Comparison of ENCODE assay signal across 11 cellular contexts in the genomic region with DNA sequence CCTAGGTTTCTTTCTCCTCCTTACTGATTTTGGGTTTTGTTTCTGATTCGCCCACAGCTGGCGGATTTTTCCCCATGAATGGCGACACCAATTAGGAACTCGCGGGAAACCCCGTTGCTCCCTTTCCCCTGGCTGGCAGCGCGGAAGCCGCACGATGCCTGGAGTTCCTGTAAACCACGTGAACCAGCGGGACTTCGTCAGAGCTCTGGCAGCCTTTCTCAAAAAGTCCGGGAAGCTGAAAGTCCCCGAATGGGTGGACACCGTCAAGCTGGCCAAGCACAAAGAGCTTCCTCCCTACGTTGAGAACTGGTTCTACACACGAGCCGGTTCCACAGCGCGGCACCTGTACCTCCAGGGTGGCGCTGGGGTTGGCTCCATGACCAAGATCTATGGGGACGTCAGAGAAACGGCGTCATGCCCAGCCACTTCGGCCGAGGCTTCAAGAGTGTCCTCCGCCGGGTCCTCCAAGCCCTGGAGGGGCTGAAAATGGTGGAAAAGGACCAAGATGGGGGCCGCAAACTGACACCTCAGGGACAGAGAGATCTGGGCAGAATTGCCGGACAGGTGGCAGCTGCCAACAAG. TPM values are rescaled to one million over a fixed set of nuclear protein-coding genes. Genes with fewer than 3 reads are reported as not detected.
DNase-seq lines count a peak whose midpoint lies in the region; ATAC-seq, FAIRE-seq and TF ChIP-seq lines count a peak whose summit lies in the region.
"Had no signal": no experiment of that assay in that cellular context is flagged by ENCODE, and none has a peak within 500 bp of the region (broad histone marks: within the 10 kb centered on the region; RNA-seq: fewer than 3 reads in every experiment).

No MANE protein-coding gene starts in this region.

- FAIRE-seq in HepG2 (lab: Jason Lieb, UNC) = no peak

- TF ChIP-seq EP300 in HepG2 (IDR thresholded peaks at IDR 0.05; ENCODE audit: low read depth in 2 of 2, low read length in 2 of 2) = no peak
- no peak for TF ChIP-seq EP300 in HepG2 (CRISPR knock-in tag; IDR thresholded peaks at IDR 0.05; ENCODE audit: borderline replicate concordance)

- H3K9me3 ChIP-seq in fibroblast of lung (ENCODE audit: control insufficient read depth, insufficient read depth, low read depth, low read length) = no peaks in the 10 kb centered on the region
- no peaks in the 10 kb centered on the region for H3K9me3 ChIP-seq in HepG2 (ENCODE audit: low read length)
- no peaks in the 10 kb centered on the region for H3K9me3 ChIP-seq in subcutaneous abdominal adipose tissue (ENCODE audit: control insufficient read depth in 5 of 5, low read length in 5 of 5)
- H3K9me3 ChIP-seq in MM.1S (replicated peaks; ENCODE audit: insufficient read depth, low read length) = no peaks in the 10 kb centered on the region

- H3K4me2 ChIP-seq in fibroblast of lung (ENCODE audit: extremely low read depth, insufficient read depth, low read length) = peak overlapping the region; percentile 46
- H3K4me2 ChIP-seq in HepG2 (ENCODE audit: low read depth, low read length) = no peak overlapping the region
- H3K4me2 ChIP-seq in mesendoderm (ENCODE audit: low read length) = no peak overlapping the region
- H3K4me2 ChIP-seq in MM.1S (ENCODE audit: low read depth, low read length) = no peak overlapping the region

- DNase-seq in NCI-H69 (lab: John Stamatoyannopoulos, UW) (peak; percentile 82), fibroblast of lung (ENCODE audit: low read depth in 2 of 2) (peak; percentile 13 to 27), HepG2 (ENCODE audit: low spot score) (no peak), mesendoderm (no peak), MM.1S (no peak), SW 1271 (lab: John Stamatoyannopoulos, UW) (no peak)
- no peak for DNase-seq in stimulated activated CD4-positive, alpha-beta T cell treated with anti-CD3 and anti-CD28 coated beads, Interleukin-15, amount 100 ng/mL, for 24 hours
- DNase-seq: activated T-cell treated with anti-CD3 and anti-CD28 coated beads, Interleukin-2, amount 50 U/mL, for 1 hour; HCEC 1CT; retina had no signal

- H3K27me3 ChIP-seq in fibroblast of lung (ENCODE audit: control insufficient read depth, insufficient read depth, low read length) (no peaks in the 10 kb centered on the region), HepG2 (ENCODE audit: control insufficient read depth in 1 of 2, insufficient read depth in 2 of 2, low read length in 2 of 2) (no peaks in the 10 kb centered on the region; a peak in 1 of 5 replicates), subcutaneous abdominal adipose tissue (ENCODE audit: control insufficient read depth in 5 of 5, insufficient read depth in 4 of 5, low read length in 5 of 5) (no peaks in the 10 kb centered on the region), mesendoderm (ENCODE audit: insufficient read depth, low read length, poor library complexity) (no peaks in the 10 kb centered on the region), MM.1S (replicated peaks; ENCODE audit: insufficient read depth, low read length) (no peaks in the 10 kb centered on the region)

- H3K23ac ChIP-seq in mesendoderm (ENCODE audit: low read length) = no peak overlapping the region

- peaks cover 6% of the 10 kb centered on the region for H3F3A ChIP-seq in MM.1S (ENCODE audit: insufficient read depth, low read length)

- peaks cover 10% of the 10 kb centered on the region for H3K79me2 ChIP-seq in fibroblast of lung (ENCODE audit: control insufficient read depth, insufficient read depth, low read length)
- peaks cover 15% of the 10 kb centered on the region for H3K79me2 ChIP-seq in HepG2 (ENCODE audit: insufficient read depth, low read length)
- H3K79me2 ChIP-seq in mesendoderm (ENCODE audit: control insufficient read depth, insufficient read depth, low read length) = peaks cover 9% of the 10 kb centered on the region
- H3K79me2 ChIP-seq in MM.1S (ENCODE audit: low read length) = peaks cover 18% of the 10 kb centered on the region

- no peaks in the 10 kb centered on the region for H3K36me3 ChIP-seq in fibroblast of lung (ENCODE audit: control insufficient read depth, insufficient read depth, low read length)
- no peaks in the 10 kb centered on the region for H3K36me3 ChIP-seq in HepG2 (replicated peaks in 1 of 2; ENCODE audit: control insufficient read depth in 1 of 2, insufficient read depth in 2 of 2, low read length in 2 of 2)
- peaks cover 0 to under 1% (median 0%) of the 10 kb centered on the region in 5 donors for H3K36me3 ChIP-seq in subcutaneous abdominal adipose tissue (ENCODE audit: control insufficient read depth in 5 of 5, insufficient read depth in 5 of 5, low read length in 5 of 5)
- H3K36me3 ChIP-seq in mesendoderm (ENCODE audit: control insufficient read depth, insufficient read depth, low read length) = no peaks in the 10 kb centered on the region
- H3K36me3 ChIP-seq in MM.1S (replicated peaks; ENCODE audit: insufficient read depth, low read length) = no peaks in the 10 kb centered on the region

- H2AFZ ChIP-seq in fibroblast of lung (ENCODE audit: low read length) = peak overlapping the region; percentile 49
- H2AFZ ChIP-seq in HepG2 (ENCODE audit: low read length) = no peak overlapping the region
- H2AFZ ChIP-seq in MM.1S (ENCODE audit: low read length) = no peak overlapping the region

- H2BK5ac ChIP-seq in mesendoderm (ENCODE audit: low read length) = no peak overlapping the region

- intact Hi-C loops in HepG2 (cut with micrococcal nuclease; ENCODE audit: unreplicated experiment) = loop anchor here (5.0 kb wide), 1 partner anchor 63 kb away; the partner anchor contains the start of gene SMIM26

- H2BK15ac ChIP-seq in mesendoderm (replicated peaks; ENCODE audit: low read depth) = no peak overlapping the region

- no peak for TF ChIP-seq RAD21 in HepG2 (CRISPR knock-in tag; IDR thresholded peaks at IDR 0.05)

- H3K27ac ChIP-seq in fibroblast of lung (ENCODE audit: insufficient read depth, low read length) (no peak overlapping the region), HepG2 (ENCODE audit: extremely low read length, insufficient read depth, low read length) (no peak overlapping the region), subcutaneous abdominal adipose tissue (ENCODE audit: low read depth, low read length) (no peak overlapping the region), mesendoderm (ENCODE audit: low read depth, low read length) (no peak overlapping the region), MM.1S (ENCODE audit: low read length) (no peak overlapping the region)

- H4K20me1 ChIP-seq in fibroblast of lung (ENCODE audit: control insufficient read depth, extremely low read depth, insufficient read depth, low read length) (no peaks in the 10 kb centered on the region), HepG2 (ENCODE audit: insufficient read depth, low read length) (no peaks in the 10 kb centered on the region), MM.1S (ENCODE audit: insufficient read depth, low read length) (no peaks in the 10 kb centered on the region)

- H3K4me1 ChIP-seq in fibroblast of lung (ENCODE audit: control insufficient read depth, extremely low read depth, insufficient read depth, low read length) = no peaks in the 10 kb centered on the region
- H3K4me1 ChIP-seq in HepG2 (ENCODE audit: insufficient read depth, low read length) = peaks cover 43% of the 10 kb centered on the region
- peaks cover 3 to 24% (median 18%) of the 10 kb centered on the region in 5 donors for H3K4me1 ChIP-seq in subcutaneous abdominal adipose tissue (ENCODE audit: control insufficient read depth in 5 of 5, insufficient read depth in 5 of 5, low read length in 5 of 5)
- peaks cover 3% of the 10 kb centered on the region for H3K4me1 ChIP-seq in mesendoderm (ENCODE audit: control insufficient read depth, low read depth, low read length)
- H3K4me1 ChIP-seq in MM.1S (ENCODE audit: low read length) = peaks cover 11% of the 10 kb centered on the region; the same call in 1 of the 2 replicates

- in situ Hi-C loops in HepG2 (cut with HindIII; ENCODE audit: extremely low pct_ligation_motif_present, low pct_unique_long_range_greater_than_20kb) = no loop called here

- H3K56ac ChIP-seq in mesendoderm (ENCODE audit: low read length) = no peak overlapping the region

- CTCF ChIA-PET in HepG2 (lab: Yijun Ruan, JAX; ENCODE audit: low intra/inter-chr PET ratio, low total read pairs) = no interaction called here

- no peak overlapping the region for H3K4ac ChIP-seq in mesendoderm (ENCODE audit: low read depth, low read length)

- no peak overlapping the region for H4K8ac ChIP-seq in mesendoderm (ENCODE audit: low read depth, low read length)

- ATAC-seq in HepG2 = no peak

- WGBS in HepG2 (ENCODE audit: low lambda C conversion rate) = 87% methylated on average over 31 of the region's 31 CpGs
- WGBS in mesendoderm (ENCODE audit: extremely low coverage, insufficient coverage, low lambda C conversion rate) = no CpG with 5 or more reads among the region's 31 CpGs

- H3K79me1 ChIP-seq in mesendoderm (ENCODE audit: low read length) = peaks cover 7% of the 10 kb centered on the region

- H2AK5ac ChIP-seq in mesendoderm (ENCODE audit: low read length) = no peak overlapping the region

- H4K5ac ChIP-seq in mesendoderm (ENCODE audit: low read length) = no peak overlapping the region

- TF ChIP-seq CTCF in fibroblast of lung (conservative IDR thresholded peaks at IDR 0.05 in 1 of 2, IDR thresholded peaks at IDR 0.05 in 1 of 2; ENCODE audit: low read depth in 1 of 2, low read length in 2 of 2) (no peak), HepG2 (CRISPR knock-in tag; IDR thresholded peaks at IDR 0.05) (no peak), MM.1S (IDR thresholded peaks at IDR 0.05; ENCODE audit: low read length) (no peak)

- H3K18ac ChIP-seq in mesendoderm (ENCODE audit: low read length) = no peak overlapping the region

- no peak overlapping the region for H2BK120ac ChIP-seq in mesendoderm (ENCODE audit: low read depth, low read length)

- BruUV-seq in HepG2 (replicated peaks; lab: Mats Ljungman, UMichigan) = no TSS peak

- TF ChIP-seq POLR2A in HepG2 (IDR thresholded peaks at IDR 0.05; ENCODE audit: insufficient read depth in 1 of 2, low read depth in 2 of 2, low read length in 2 of 2) = no peak

- H3K9ac ChIP-seq in fibroblast of lung (ENCODE audit: insufficient read depth, low read length) (no peak overlapping the region), HepG2 (ENCODE audit: insufficient read depth, low read depth, low read length) (no peak overlapping the region), subcutaneous abdominal adipose tissue (ENCODE audit: low read length in 5 of 5) (no peak overlapping the region), mesendoderm (ENCODE audit: low read length) (no peak overlapping the region), MM.1S (ENCODE audit: low read length) (no peak overlapping the region)

- no peaks in the 10 kb centered on the region for H3K9me2 ChIP-seq in MM.1S (replicated peaks; ENCODE audit: insufficient read depth, low read length)

- H3K4me3 ChIP-seq in fibroblast of lung (replicated peaks in 1 of 4; ENCODE audit: control extremely low read depth in 1 of 4, insufficient read depth in 1 of 4, low read depth in 3 of 4, low read length in 4 of 4) = no peak overlapping the region
- H3K4me3 ChIP-seq in HepG2 (replicated peaks in 1 of 3; ENCODE audit: insufficient read depth in 1 of 3, low read depth in 2 of 3, low read length in 3 of 3) = no peak overlapping the region
- peak overlapping the region in 3 of 5 donors; percentile 6 to 30 (median 27) for H3K4me3 ChIP-seq in subcutaneous abdominal adipose tissue (ENCODE audit: low read depth in 1 of 5, low read length in 5 of 5)
- H3K4me3 ChIP-seq in mesendoderm (ENCODE audit: low read length) = no peak overlapping the region
- H3K4me3 ChIP-seq in MM.1S (ENCODE audit: low read length) = no peak overlapping the region

- POLR2A ChIA-PET in HepG2 (lab: Yijun Ruan, JAX) = interaction anchor here (1.3 to 4.8 kb wide), 2 partner anchors 7 to 81 kb away, joined by 3 to 215 read pairs; partner anchors contain the start of gene RBBP9

RNA-seq across cellular contexts. Expression of gene SEC23B, which starts 3.2 kb away (rescaled TPM):
- total RNA-seq in fibroblast of lung = 34.7 and 52.0 TPM in 2 replicates
- 51.0 and 67.9 TPM in 2 replicates for polyA plus RNA-seq in fibroblast of lung
- 29.3 and 40.9 TPM in 2 replicates for polyA plus RNA-seq in fibroblast of lung (2012)
- 55.8 and 64.6 TPM in 2 replicates for polyA minus RNA-seq in fibroblast of lung (ENCODE audit: low replicate concordance)
- total RNA-seq in HepG2 (2016; rRNA removed; fragmentation: Illumina TruSeq; extraction: Trizol) = 120 and 178 TPM in 2 replicates
- total RNA-seq in HepG2 (2016; cell fraction: cytosol; rRNA removed; fragmentation: Illumina TruSeq; extraction: Trizol; ENCODE audit: low read depth) = 23.7 and 30.1 TPM in 2 replicates
- total RNA-seq in HepG2 (2016; cell fraction: insoluble cytoplasmic fraction; rRNA removed; fragmentation: Illumina TruSeq; extraction: Trizol) = 116 and 173 TPM in 2 replicates
- total RNA-seq in HepG2 (2016; cell fraction: membrane; rRNA removed; fragmentation: Illumina TruSeq; extraction: Trizol) = 36.5 and 38.6 TPM in 2 replicates
- 68.1 and 72.2 TPM in 2 replicates for total RNA-seq in HepG2 (2016; cell fraction: nucleus; rRNA removed; fragmentation: Illumina TruSeq; extraction: Trizol)
- polyA plus RNA-seq in HepG2 (2011; rRNA removed) = 105 and 114 TPM in 2 replicates
- polyA plus RNA-seq in HepG2 (2011; cell fraction: cytosol; rRNA removed) = 96.7 and 107 TPM in 2 replicates
- polyA plus RNA-seq in HepG2 (2011; cell fraction: nucleus; rRNA removed) = 46.9 and 60.2 TPM in 2 replicates
- 64.6 and 76.1 TPM in 2 replicates for polyA plus RNA-seq in HepG2 (2012)
- 5.2 and 5.6 TPM in 2 replicates for polyA plus RNA-seq in HepG2 (2016; cell fraction: cytosol; fragmentation: Illumina TruSeq; extraction: Trizol; ENCODE audit: low read depth)
- polyA plus RNA-seq in HepG2 (2016; cell fraction: insoluble cytoplasmic fraction; fragmentation: Illumina TruSeq; extraction: Trizol; ENCODE audit: low read depth) = 150 and 160 TPM in 2 replicates
- 14.5 TPM in 2 replicates for polyA plus RNA-seq in HepG2 (2016; cell fraction: membrane; fragmentation: Illumina TruSeq; extraction: Trizol; ENCODE audit: low read depth)
- 69.1 and 76.6 TPM in 2 replicates for polyA plus RNA-seq in HepG2 (2016; cell fraction: nucleus; fragmentation: Illumina TruSeq; extraction: Trizol; ENCODE audit: insufficient read depth, low read depth)
- polyA minus RNA-seq in HepG2 (2011; rRNA and poly(A)+ RNA removed; ENCODE audit: low replicate concordance) = 85.8 and 156 TPM in 2 replicates
- polyA minus RNA-seq in HepG2 (2011; cell fraction: cytosol; rRNA and poly(A)+ RNA removed) = 66.9 and 68.1 TPM in 2 replicates
- 79.2 and 99.8 TPM in 2 replicates for polyA minus RNA-seq in HepG2 (2011; cell fraction: nucleus; rRNA and poly(A)+ RNA removed)
- polyA plus RNA-seq in mesendoderm (2013, experiment 1 of 2) = 38.6 TPM
- polyA plus RNA-seq in mesendoderm (2013, experiment 2 of 2) = 39.5 TPM

RNA-seq across cellular contexts. Expression of gene RBBP9, which starts 7.5 kb away (rescaled TPM):
- total RNA-seq in fibroblast of lung (14.4 and 19.0 TPM in 2 replicates), HepG2 (2016; rRNA removed; fragmentation: Illumina TruSeq; extraction: Trizol) (56.3 and 99.5 TPM in 2 replicates)
- polyA plus RNA-seq in fibroblast of lung (19.2 and 22.1 TPM in 2 replicates), HepG2 (2011; rRNA removed) (25.1 and 28.0 TPM in 2 replicates)
- polyA plus RNA-seq in fibroblast of lung (2012) = 8.3 and 10.0 TPM in 2 replicates
- 4.8 and 15.4 TPM in 2 replicates for polyA minus RNA-seq in fibroblast of lung (ENCODE audit: low replicate concordance)
- 4.3 TPM in 2 replicates for total RNA-seq in HepG2 (2016; cell fraction: cytosol; rRNA removed; fragmentation: Illumina TruSeq; extraction: Trizol; ENCODE audit: low read depth)
- 52.6 and 105 TPM in 2 replicates for total RNA-seq in HepG2 (2016; cell fraction: insoluble cytoplasmic fraction; rRNA removed; fragmentation: Illumina TruSeq; extraction: Trizol)
- 23.9 and 26.8 TPM in 2 replicates for total RNA-seq in HepG2 (2016; cell fraction: membrane; rRNA removed; fragmentation: Illumina TruSeq; extraction: Trizol)
- 26.3 and 26.5 TPM in 2 replicates for total RNA-seq in HepG2 (2016; cell fraction: nucleus; rRNA removed; fragmentation: Illumina TruSeq; extraction: Trizol)
- 17.8 and 25.8 TPM in 2 replicates for polyA plus RNA-seq in HepG2 (2011; cell fraction: cytosol; rRNA removed)
- 13.7 and 16.4 TPM in 2 replicates for polyA plus RNA-seq in HepG2 (2011; cell fraction: nucleus; rRNA removed)
- polyA plus RNA-seq in HepG2 (2012) = 18.0 and 29.4 TPM in 2 replicates
- polyA plus RNA-seq in HepG2 (2016; cell fraction: cytosol; fragmentation: Illumina TruSeq; extraction: Trizol; ENCODE audit: low read depth) = 4.5 and 4.7 TPM in 2 replicates
- 96.0 and 96.1 TPM in 2 replicates for polyA plus RNA-seq in HepG2 (2016; cell fraction: insoluble cytoplasmic fraction; fragmentation: Illumina TruSeq; extraction: Trizol; ENCODE audit: low read depth)
- polyA plus RNA-seq in HepG2 (2016; cell fraction: membrane; fragmentation: Illumina TruSeq; extraction: Trizol; ENCODE audit: low read depth) = 15.2 and 19.7 TPM in 2 replicates
- 36.9 and 41.4 TPM in 2 replicates for polyA plus RNA-seq in HepG2 (2016; cell fraction: nucleus; fragmentation: Illumina TruSeq; extraction: Trizol; ENCODE audit: insufficient read depth, low read depth)
- polyA minus RNA-seq in HepG2 (2011; rRNA and poly(A)+ RNA removed; ENCODE audit: low replicate concordance) = 22.8 and 31.7 TPM in 2 replicates
- 26.3 and 28.9 TPM in 2 replicates for polyA minus RNA-seq in HepG2 (2011; cell fraction: cytosol; rRNA and poly(A)+ RNA removed)
- 20.0 and 29.1 TPM in 2 replicates for polyA minus RNA-seq in HepG2 (2011; cell fraction: nucleus; rRNA and poly(A)+ RNA removed)
- 8.6 TPM for polyA plus RNA-seq in mesendoderm (2013, experiment 1 of 2)
- polyA plus RNA-seq in mesendoderm (2013, experiment 2 of 2) = 9.3 TPM

RNA-seq across cellular contexts. Expression of gene POLR3F, which starts 37.4 kb away (rescaled TPM):
- total RNA-seq in fibroblast of lung = 15.4 and 20.5 TPM in 2 replicates
- 11.2 and 11.3 TPM in 2 replicates for polyA plus RNA-seq in fibroblast of lung
- 7.6 and 8.6 TPM in 2 replicates for polyA plus RNA-seq in fibroblast of lung (2012)
- 0.96 and 9.1 TPM in 2 replicates for polyA minus RNA-seq in fibroblast of lung (ENCODE audit: low replicate concordance)
- total RNA-seq in HepG2 (2016; rRNA removed; fragmentation: Illumina TruSeq; extraction: Trizol) = 25.5 and 31.2 TPM in 2 replicates
- 6.2 and 6.3 TPM in 2 replicates for total RNA-seq in HepG2 (2016; cell fraction: cytosol; rRNA removed; fragmentation: Illumina TruSeq; extraction: Trizol; ENCODE audit: low read depth)
- total RNA-seq in HepG2 (2016; cell fraction: insoluble cytoplasmic fraction; rRNA removed; fragmentation: Illumina TruSeq; extraction: Trizol) = 24.6 and 30.9 TPM in 2 replicates
- total RNA-seq in HepG2 (2016; cell fraction: membrane; rRNA removed; fragmentation: Illumina TruSeq; extraction: Trizol) = 13.7 and 18.3 TPM in 2 replicates
- total RNA-seq in HepG2 (2016; cell fraction: nucleus; rRNA removed; fragmentation: Illumina TruSeq; extraction: Trizol) = 16.4 and 21.9 TPM in 2 replicates
- polyA plus RNA-seq in HepG2 (2011; rRNA removed) = 11.7 and 12.8 TPM in 2 replicates
- 5.5 and 6.9 TPM in 2 replicates for polyA plus RNA-seq in HepG2 (2011; cell fraction: cytosol; rRNA removed)
- 4.7 and 5.7 TPM in 2 replicates for polyA plus RNA-seq in HepG2 (2011; cell fraction: nucleus; rRNA removed)
- 9.8 and 11.6 TPM in 2 replicates for polyA plus RNA-seq in HepG2 (2012)
- polyA plus RNA-seq in HepG2 (2016; cell fraction: cytosol; fragmentation: Illumina TruSeq; extraction: Trizol; ENCODE audit: low read depth) = 2.6 and 3.7 TPM in 2 replicates
- polyA plus RNA-seq in HepG2 (2016; cell fraction: insoluble cytoplasmic fraction; fragmentation: Illumina TruSeq; extraction: Trizol; ENCODE audit: low read depth) = 29.7 and 32.2 TPM in 2 replicates
- polyA plus RNA-seq in HepG2 (2016; cell fraction: membrane; fragmentation: Illumina TruSeq; extraction: Trizol; ENCODE audit: low read depth) = 8.1 TPM in 2 replicates
- polyA plus RNA-seq in HepG2 (2016; cell fraction: nucleus; fragmentation: Illumina TruSeq; extraction: Trizol; ENCODE audit: insufficient read depth, low read depth) = 26.5 and 28.9 TPM in 2 replicates
- 4.4 and 5.3 TPM in 2 replicates for polyA minus RNA-seq in HepG2 (2011; rRNA and poly(A)+ RNA removed; ENCODE audit: low replicate concordance)
- polyA minus RNA-seq in HepG2 (2011; cell fraction: cytosol; rRNA and poly(A)+ RNA removed) = 11.0 and 14.2 TPM in 2 replicates
- 24.6 and 26.0 TPM in 2 replicates for polyA minus RNA-seq in HepG2 (2011; cell fraction: nucleus; rRNA and poly(A)+ RNA removed)
- 14.1 TPM for polyA plus RNA-seq in mesendoderm (2013, experiment 1 of 2)
- 14.9 TPM for polyA plus RNA-seq in mesendoderm (2013, experiment 2 of 2)

RNA-seq across cellular contexts. Expression of gene DZANK1, which starts 37.7 kb away (rescaled TPM):
- total RNA-seq in fibroblast of lung (0.77 and 0.83 TPM in 2 replicates), HepG2 (2016; rRNA removed; fragmentation: Illumina TruSeq; extraction: Trizol) (1.4 and 1.6 TPM in 2 replicates)
- polyA plus RNA-seq in fibroblast of lung (1.2 and 1.3 TPM in 2 replicates), HepG2 (2011; rRNA removed) (2.6 and 3.2 TPM in 2 replicates)
- polyA plus RNA-seq in fibroblast of lung (2012) = 0.77 and 1.1 TPM in 2 replicates
- 1.4 and 5.2 TPM in 2 replicates for polyA minus RNA-seq in fibroblast of lung (ENCODE audit: low replicate concordance)
- total RNA-seq in HepG2 (2016; cell fraction: cytosol; rRNA removed; fragmentation: Illumina TruSeq; extraction: Trizol; ENCODE audit: low read depth) = 0.81 and 0.88 TPM in 2 replicates
- 0.91 and 1.3 TPM in 2 replicates for total RNA-seq in HepG2 (2016; cell fraction: insoluble cytoplasmic fraction; rRNA removed; fragmentation: Illumina TruSeq; extraction: Trizol)
- 1.0 and 1.4 TPM in 2 replicates for total RNA-seq in HepG2 (2016; cell fraction: membrane; rRNA removed; fragmentation: Illumina TruSeq; extraction: Trizol)
- total RNA-seq in HepG2 (2016; cell fraction: nucleus; rRNA removed; fragmentation: Illumina TruSeq; extraction: Trizol) = 2.1 and 2.3 TPM in 2 replicates
- 0.97 and 1.4 TPM in 2 replicates for polyA plus RNA-seq in HepG2 (2011; cell fraction: cytosol; rRNA removed)
- 3.2 and 3.4 TPM in 2 replicates for polyA plus RNA-seq in HepG2 (2011; cell fraction: nucleus; rRNA removed)
- polyA plus RNA-seq in HepG2 (2012) = 1.1 and 1.3 TPM in 2 replicates
- 0.29 and 0.33 TPM in 2 replicates for polyA plus RNA-seq in HepG2 (2016; cell fraction: cytosol; fragmentation: Illumina TruSeq; extraction: Trizol; ENCODE audit: low read depth)
- 1.4 TPM in 2 replicates for polyA plus RNA-seq in HepG2 (2016; cell fraction: insoluble cytoplasmic fraction; fragmentation: Illumina TruSeq; extraction: Trizol; ENCODE audit: low read depth)
- 0.38 and 0.62 TPM in 2 replicates for polyA plus RNA-seq in HepG2 (2016; cell fraction: membrane; fragmentation: Illumina TruSeq; extraction: Trizol; ENCODE audit: low read depth)
- 4.4 and 4.5 TPM in 2 replicates for polyA plus RNA-seq in HepG2 (2016; cell fraction: nucleus; fragmentation: Illumina TruSeq; extraction: Trizol; ENCODE audit: insufficient read depth, low read depth)
- polyA minus RNA-seq in HepG2 (2011; rRNA and poly(A)+ RNA removed; ENCODE audit: low replicate concordance) = 1.3 and 1.4 TPM in 2 replicates
- polyA minus RNA-seq in HepG2 (2011; cell fraction: cytosol; rRNA and poly(A)+ RNA removed) = 0.53 and 0.79 TPM in 2 replicates
- polyA minus RNA-seq in HepG2 (2011; cell fraction: nucleus; rRNA and poly(A)+ RNA removed) = 2.4 and 2.5 TPM in 2 replicates
- 7.1 TPM for polyA plus RNA-seq in mesendoderm (2013, experiment 1 of 2)
- polyA plus RNA-seq in mesendoderm (2013, experiment 2 of 2) = 7.7 TPM

Comparison
In these comparisons a context has a peak if more than half of its experiments do, and no peak if none do; other contexts are left out.
1. DNase-seq: peak in NCI-H69 (single experiment) and fibroblast of lung (2 of 2); none in HepG2 (single experiment), stimulated activated CD4-positive, alpha-beta T cell treated with anti-CD3 and anti-CD28 coated beads, Interleukin-15, amount 100 ng/mL, for 24 hours (single experiment), mesendoderm (single experiment), MM.1S (single experiment) and SW 1271 (0 of 2).
2. H3K4me3 ChIP-seq: peak in subcutaneous abdominal adipose tissue (3 of 5); none in fibroblast of lung (0 of 4), HepG2 (0 of 3), mesendoderm (single experiment) and MM.1S (single experiment).